28 cellular contexts compared by ENCODE assay signal in genomic region chrX:93454509-93454908, GRCh38.
"Had no signal": no experiment of that assay in that cellular context is flagged by ENCODE, and none has a peak within 500 bp of the region (broad histone marks: within the 10 kb centered on the region; RNA-seq: fewer than 3 reads in every experiment).

No MANE protein-coding gene starts in this region.

- H3K27ac Mint-ChIP-seq: stimulated activated effector memory CD8-positive, alpha-beta T cell treated with anti-CD3 and anti-CD28 coated beads, Interleukin-12 subunit alpha, Interleukin-12 subunit beta, amount 100 ng/mL, for 72 hours; stimulated activated memory B cell treated with anti-CD40 and anti-IgM and Interleukin-4, amounts not matched to agents 10 μg/mL and 1 μg/mL and 100 μg/mL, for 72 hours; stimulated activated naive B cell treated with anti-CD40 and anti-IgM and Interleukin-4, amounts not matched to agents 10 μg/mL and 1 μg/mL and 100 μg/mL, for 72 hours; stimulated activated naive CD8-positive, alpha-beta T cell treated with anti-CD3 and anti-CD28 coated beads, Interleukin-15, amount 100 ng/mL, for 72 hours; stimulated activated naive CD8-positive, alpha-beta T cell treated with anti-CD3 and anti-CD28 coated beads, Interleukin-15, Interleukin-2, amounts not matched to agents 100 ng/mL and 50 ng/mL, for 24 hours; type B pancreatic cell had no signal

- DNase-seq: stimulated activated CD4-positive, alpha-beta T cell treated with anti-CD3 and anti-CD28 coated beads, Interleukin-2, amount 100 ng/mL, for 48 hours; stimulated activated CD4-positive, alpha-beta T cell treated with anti-CD3 and anti-CD28 coated beads, Interleukin-4, amount 100 ng/mL, for 24 hours; stimulated activated CD4-positive, alpha-beta T cell treated with anti-CD3 and anti-CD28 coated beads, Interleukin-4, amount 100 ng/mL, for 4 hours; stimulated activated CD8-positive, alpha-beta memory T cell treated with anti-CD3 and anti-CD28 coated beads, Interleukin-4, amount 100 ng/mL, for 48 hours; stimulated activated naive B cell treated with anti-CD40 and anti-IgM and Interleukin-4, amounts not matched to agents 10 μg/mL and 1 μg/mL and 100 μg/mL, for 72 hours; stimulated activated naive CD4-positive, alpha-beta T cell; stimulated activated naive CD4-positive, alpha-beta T cell treated with Interleukin-2 at 50 U/mL for 16 hours; stimulated activated naive CD8-positive, alpha-beta T cell treated with anti-CD3 and anti-CD28 coated beads, Interleukin-15, amount 100 ng/mL, for 72 hours; stimulated activated naive CD8-positive, alpha-beta T cell treated with anti-CD3 and anti-CD28 coated beads, Interleukin-15, Interleukin-2, amounts not matched to agents 100 U/mL and 50 U/mL, for 24 hours; stomach; substantia nigra; testis; thyroid gland; tibial artery; transverse colon; trophoblast cell; upper lobe of left lung; upper lobe of right lung; uterus had no signal

- FAIRE-seq: urothelium cell line had no signal

- H3K9me3 Mint-ChIP-seq: stimulated activated memory B cell treated with anti-CD40 and anti-IgM and Interleukin-4, amounts not matched to agents 10 μg/mL and 1 μg/mL and 100 μg/mL, for 72 hours; stimulated activated naive CD8-positive, alpha-beta T cell treated with anti-CD3 and anti-CD28 coated beads, Interleukin-15, amount 100 ng/mL, for 72 hours; stimulated activated naive CD8-positive, alpha-beta T cell treated with anti-CD3 and anti-CD28 coated beads, Interleukin-15, Interleukin-2, amounts not matched to agents 100 ng/mL and 50 ng/mL, for 24 hours had no signal

- H3K4me1 Mint-ChIP-seq: stimulated activated effector memory CD8-positive, alpha-beta T cell treated with anti-CD3 and anti-CD28 coated beads, Interleukin-12 subunit alpha, Interleukin-12 subunit beta, amount 100 ng/mL, for 72 hours; stimulated activated memory B cell treated with anti-CD40 and anti-IgM and Interleukin-4, amounts not matched to agents 10 μg/mL and 1 μg/mL and 100 μg/mL, for 72 hours; stimulated activated naive B cell treated with anti-CD40 and anti-IgM and Interleukin-4, amounts not matched to agents 10 μg/mL and 1 μg/mL and 100 μg/mL, for 72 hours; stimulated activated naive CD8-positive, alpha-beta T cell treated with anti-CD3 and anti-CD28 coated beads, Interleukin-15, amount 100 ng/mL, for 72 hours had no signal

- H3K27me3 ChIP-seq: suprapubic skin, testis, thyroid gland, tibial artery, transverse colon, upper lobe of left lung, upper lobe of right lung, vagina had no signal

- H3K36me3 ChIP-seq: stomach, suprapubic skin, thoracic aorta, thyroid gland, tibial artery, tibial nerve, transverse colon, upper lobe of left lung, upper lobe of right lung, uterus, vagina had no signal

- H3K36me3 Mint-ChIP-seq: stimulated activated effector memory CD8-positive, alpha-beta T cell treated with anti-CD3 and anti-CD28 coated beads, Interleukin-12 subunit alpha, Interleukin-12 subunit beta, amount 100 ng/mL, for 72 hours; stimulated activated memory B cell treated with anti-CD40 and anti-IgM and Interleukin-4, amounts not matched to agents 10 μg/mL and 1 μg/mL and 100 μg/mL, for 72 hours; stimulated activated naive B cell treated with anti-CD40 and anti-IgM and Interleukin-4, amounts not matched to agents 10 μg/mL and 1 μg/mL and 100 μg/mL, for 72 hours; type B pancreatic cell had no signal

- H3K27ac ChIP-seq: stomach, suprapubic skin, testis, thoracic aorta, thyroid gland, tibial artery, tibial nerve, transverse colon, upper lobe of left lung, upper lobe of right lung, uterus, vagina had no signal

- H3K9me3 ChIP-seq: stomach, suprapubic skin, testis, thoracic aorta, tibial artery, tibial nerve, transverse colon, upper lobe of left lung, upper lobe of right lung, uterus, vagina had no signal

- H3K4me3 ChIP-seq: stomach, suprapubic skin, testis, thoracic aorta, thyroid gland, tibial artery, tibial nerve, transverse colon, upper lobe of left lung, upper lobe of right lung, uterus, vagina had no signal

- H3K27me3 Mint-ChIP-seq: stimulated activated memory B cell treated with anti-CD40 and anti-IgM and Interleukin-4, amounts not matched to agents 10 μg/mL and 1 μg/mL and 100 μg/mL, for 72 hours; stimulated activated naive B cell treated with anti-CD40 and anti-IgM and Interleukin-4, amounts not matched to agents 10 μg/mL and 1 μg/mL and 100 μg/mL, for 72 hours; stimulated activated naive CD8-positive, alpha-beta T cell treated with anti-CD3 and anti-CD28 coated beads, Interleukin-15, amount 100 ng/mL, for 72 hours; stimulated activated naive CD8-positive, alpha-beta T cell treated with anti-CD3 and anti-CD28 coated beads, Interleukin-15, Interleukin-2, amounts not matched to agents 100 ng/mL and 50 ng/mL, for 24 hours; type B pancreatic cell had no signal

- ATAC-seq: stimulated activated effector memory CD8-positive, alpha-beta T cell treated with anti-CD3 and anti-CD28 coated beads, Interleukin-12 subunit alpha, Interleukin-12 subunit beta, amount 100 ng/mL, for 72 hours; stimulated activated memory B cell treated with anti-CD40 and anti-IgM and Interleukin-4, amounts not matched to agents 10 μg/mL and 1 μg/mL and 100 μg/mL, for 72 hours; stimulated activated naive B cell treated with anti-CD40 and anti-IgM and Interleukin-4, amounts not matched to agents 10 μg/mL and 1 μg/mL and 100 μg/mL, for 72 hours; stimulated activated naive CD8-positive, alpha-beta T cell treated with anti-CD3 and anti-CD28 coated beads, Interleukin-15, amount 100 ng/mL, for 72 hours; stimulated activated naive CD8-positive, alpha-beta T cell treated with anti-CD3 and anti-CD28 coated beads, Interleukin-15, Interleukin-2, amounts not matched to agents 100 U/mL and 50 U/mL, for 24 hours; upper lobe of right lung had no signal

- H3K4me3 Mint-ChIP-seq: stimulated activated effector memory CD8-positive, alpha-beta T cell treated with anti-CD3 and anti-CD28 coated beads, Interleukin-12 subunit alpha, Interleukin-12 subunit beta, amount 100 ng/mL, for 72 hours; stimulated activated memory B cell treated with anti-CD40 and anti-IgM and Interleukin-4, amounts not matched to agents 10 μg/mL and 1 μg/mL and 100 μg/mL, for 72 hours; stimulated activated naive B cell treated with anti-CD40 and anti-IgM and Interleukin-4, amounts not matched to agents 10 μg/mL and 1 μg/mL and 100 μg/mL, for 72 hours; stimulated activated naive CD8-positive, alpha-beta T cell treated with anti-CD3 and anti-CD28 coated beads, Interleukin-15, amount 100 ng/mL, for 72 hours; stimulated activated naive CD8-positive, alpha-beta T cell treated with anti-CD3 and anti-CD28 coated beads, Interleukin-15, Interleukin-2, amounts not matched to agents 100 ng/mL and 50 ng/mL, for 24 hours; type B pancreatic cell had no signal

- H3K4me1 ChIP-seq: stomach, suprapubic skin, testis, thyroid gland, tibial artery, tibial nerve, transverse colon, upper lobe of left lung, upper lobe of right lung, uterus, vagina had no signal
